ENCODE assay signal across 26 cellular contexts in genomic region chr2:219877714-219878113, GRCh38.
"Had no signal": no experiment of that assay in that cellular context is flagged by ENCODE, and none has a peak within 500 bp of the region (broad histone marks: within the 10 kb centered on the region; RNA-seq: fewer than 3 reads in every experiment).

No MANE protein-coding gene starts in this region.

- DNase-seq: activated CD4-positive, alpha-beta memory T cell treated with anti-CD3 and anti-CD28 coated beads, Interleukin-2, amount 10 ng/mL, durations not matched to agents 7 days and 5 days; activated CD4-positive, alpha-beta T cell treated with anti-CD3 and anti-CD28 coated beads for 1 hour; activated CD4-positive, alpha-beta T cell treated with anti-CD3 and anti-CD28 coated beads for 4 hours; activated CD4-positive, alpha-beta T cell treated with anti-CD3 and anti-CD28 coated beads, Interleukin-2, amount 10 ng/mL, durations not matched to agents 7 days and 5 days; activated CD4-positive, alpha-beta T cell treated with anti-CD3 and anti-CD28 coated beads, Interleukin-2, amount 50 U/mL, for 4 hours; activated CD8-positive, alpha-beta memory T cell treated with anti-CD3 and anti-CD28 coated beads, Interleukin-2, amount 50 U/mL, for 48 hours; activated gamma-delta T cell; activated naive CD4-positive, alpha-beta T cell; activated naive CD4-positive, alpha-beta T cell treated with anti-CD3 and anti-CD28 coated beads, Interleukin-2, amount 10 ng/mL, durations not matched to agents 7 days and 5 days; activated naive CD8-positive, alpha-beta T cell treated with anti-CD3 and anti-CD28 coated beads, Interleukin-2, amount 10 ng/mL, durations not matched to agents 7 days and 5 days; activated T-cell treated with anti-CD3 and anti-CD28 coated beads for 4 hours; activated T-cell treated with anti-CD3 and anti-CD28 coated beads, Interleukin-2, amount 50 U/mL, for 24 hours; activated T-cell treated with anti-CD3 and anti-CD28 coated beads, Interleukin-2, amount 50 U/mL, for 72 hours; central memory CD4-positive, alpha-beta T cell; cerebellar nuclear complex; dorsolateral prefrontal cortex; effector memory CD4-positive, alpha-beta T cell; endodermal cell; foreskin fibroblast; head of caudate nucleus; T-helper 17 cell; T1000 had no signal

- H3K36me3 ChIP-seq: ascending aorta, breast epithelium, cardiac muscle cell had no signal

- H3K27me3 ChIP-seq: ascending aorta, breast epithelium, cardiac muscle cell, dorsolateral prefrontal cortex had no signal

- H3K4me1 ChIP-seq: ascending aorta, breast epithelium had no signal

- H3K9me3 ChIP-seq: ascending aorta, breast epithelium had no signal

- H3K4me3 ChIP-seq: ascending aorta, breast epithelium, cardiac muscle cell, coronary artery, dorsolateral prefrontal cortex had no signal

- H3K27ac ChIP-seq: ascending aorta, breast epithelium, cardiac muscle cell, coronary artery, dorsolateral prefrontal cortex had no signal
